37 cellular contexts compared by ENCODE assay signal in the genomic region with DNA sequence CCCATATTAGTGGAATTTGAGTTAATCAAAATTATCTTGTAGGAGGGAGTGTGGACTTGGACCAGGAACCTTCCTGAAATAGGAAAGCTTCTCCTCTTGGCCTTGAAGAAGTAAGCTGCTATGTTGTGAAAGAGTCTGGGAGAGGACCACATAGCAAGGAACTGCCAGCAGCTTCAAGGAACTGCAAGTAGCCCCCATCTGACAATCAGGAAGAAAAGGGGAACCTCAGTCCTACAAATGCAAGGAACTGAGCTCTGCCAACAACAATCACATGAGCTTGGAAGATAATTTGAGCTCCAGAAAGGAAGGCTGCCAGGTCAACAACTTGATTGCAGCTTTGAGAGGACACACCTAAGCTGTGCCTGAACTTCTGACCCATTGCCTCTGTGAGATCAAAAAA.
"Had no signal": no experiment of that assay in that cellular context is flagged by ENCODE, and none has a peak within 500 bp of the region (broad histone marks: within the 10 kb centered on the region; RNA-seq: fewer than 3 reads in every experiment).

No MANE protein-coding gene starts in this region.

- H3K27ac Mint-ChIP-seq: activated CD4-positive, alpha-beta memory T cell treated with anti-CD3 and anti-CD28 coated beads, Interleukin-2, amount 10 ng/mL, durations not matched to agents 7 days and 5 days; activated naive CD8-positive, alpha-beta T cell treated with anti-CD3 and anti-CD28 coated beads for 36 hours; activated T-cell treated with anti-CD3 and anti-CD28 coated beads, Interleukin-2, amount 50 U/mL, for 72 hours; activated T-helper 17 cell treated with anti-CD3 and anti-CD28 coated beads, Interleukin-2, amount 50 U/mL, for 72 hours had no signal

- H3K9me3 Mint-ChIP-seq: activated CD4-positive, alpha-beta memory T cell treated with anti-CD3 and anti-CD28 coated beads, Interleukin-2, amount 10 ng/mL, durations not matched to agents 7 days and 5 days; activated naive CD8-positive, alpha-beta T cell treated with anti-CD3 and anti-CD28 coated beads for 36 hours; activated T-cell treated with anti-CD3 and anti-CD28 coated beads, Interleukin-2, amount 50 U/mL, for 72 hours; activated T-helper 17 cell treated with anti-CD3 and anti-CD28 coated beads, Interleukin-2, amount 50 U/mL, for 72 hours; central memory CD8-positive, alpha-beta T cell had no signal

- H3K36me3 Mint-ChIP-seq: activated naive CD8-positive, alpha-beta T cell treated with anti-CD3 and anti-CD28 coated beads for 36 hours had no signal

- H3K36me3 ChIP-seq: cardiac muscle cell, WERI-Rb-1 had no signal

- ATAC-seq: activated T-cell treated with anti-CD3 and anti-CD28 coated beads, Interleukin-2, amount 50 U/mL, for 72 hours; activated T-helper 17 cell treated with anti-CD3 and anti-CD28 coated beads, Interleukin-2, amount 50 U/mL, for 72 hours; K562; Right ventricle myocardium inferior; SK-N-SH treated with all-trans-retinoic acid at 6 μM for 48 hours had no signal

- DNase-seq: activated CD4-positive, alpha-beta memory T cell treated with anti-CD3 and anti-CD28 coated beads, Interleukin-2, amount 10 ng/mL, durations not matched to agents 7 days and 5 days; activated CD4-positive, alpha-beta T cell treated with anti-CD3 and anti-CD28 coated beads for 1 hour; activated CD4-positive, alpha-beta T cell treated with anti-CD3 and anti-CD28 coated beads for 48 hours; activated CD4-positive, CD25-positive, alpha-beta regulatory T cell; activated effector memory CD4-positive, alpha-beta T cell treated with anti-CD3 and anti-CD28 coated beads, Interleukin-2, amount 50 U/mL, for 16 hours; activated naive CD4-positive, alpha-beta T cell; activated naive CD4-positive, alpha-beta T cell treated with anti-CD3 and anti-CD28 coated beads, Interleukin-2, amount 50 U/mL, for 16 hours; activated naive CD8-positive, alpha-beta T cell treated with anti-CD3 and anti-CD28 coated beads for 36 hours; activated T-cell treated with anti-CD3 and anti-CD28 coated beads, Interleukin-2, amount 50 U/mL, for 1 hour; activated T-cell treated with anti-CD3 and anti-CD28 coated beads, Interleukin-2, amount 50 U/mL, for 72 hours; amniotic stem cell; aorta; NCI-H1048; NCI-H1105 treated with DMSO at 0.1 percent for 48 hours; NCI-H1436; NCI-H1694; NCI-H1930; NCI-H2081 treated with DMSO at 0.1 percent for 48 hours; NCI-H226; NCI-H446 treated with DMSO at 0.1 percent for 48 hours; NCI-H524; NCI-H69; NCI-H82; SIG-M5; SW 1271; T-helper 1 cell; T-helper 2 cell; T-helper 9 cell; WERI-Rb-1 had no signal

- H3K4me1 Mint-ChIP-seq: activated CD4-positive, alpha-beta memory T cell treated with anti-CD3 and anti-CD28 coated beads, Interleukin-2, amount 10 ng/mL, durations not matched to agents 7 days and 5 days; activated naive CD8-positive, alpha-beta T cell treated with anti-CD3 and anti-CD28 coated beads for 36 hours; activated T-helper 17 cell treated with anti-CD3 and anti-CD28 coated beads, Interleukin-2, amount 50 U/mL, for 72 hours; central memory CD8-positive, alpha-beta T cell had no signal

- H3K27me3 ChIP-seq: cardiac muscle cell had no signal

- H2AFZ ChIP-seq: PC-9 had no signal

- H3K27ac ChIP-seq: cardiac muscle cell, PC-9, RWPE1, WERI-Rb-1 had no signal

- H3K4me3 Mint-ChIP-seq: activated CD4-positive, alpha-beta memory T cell treated with anti-CD3 and anti-CD28 coated beads, Interleukin-2, amount 10 ng/mL, durations not matched to agents 7 days and 5 days; activated naive CD8-positive, alpha-beta T cell treated with anti-CD3 and anti-CD28 coated beads for 36 hours; activated T-cell treated with anti-CD3 and anti-CD28 coated beads, Interleukin-2, amount 50 U/mL, for 72 hours; activated T-helper 17 cell treated with anti-CD3 and anti-CD28 coated beads, Interleukin-2, amount 50 U/mL, for 72 hours; central memory CD8-positive, alpha-beta T cell had no signal

- H3K4me3 ChIP-seq: cardiac muscle cell, K562, PC-9 had no signal

- H3K4me2 ChIP-seq: PC-9 had no signal
